Comparison of ENCODE assay signal across 6 cellular contexts in genomic region chr6:31493550-31493874, GRCh38. TPM values are rescaled to one million over a fixed set of nuclear protein-coding genes. Genes with fewer than 3 reads are reported as not detected.
DNase-seq lines count a peak whose midpoint lies in the region; TF ChIP-seq lines count a peak whose summit lies in the region.
"Not testable (repeated sequence)": the region's sequence is repeated elsewhere in the genome, so short reads cannot be mapped to it uniquely, and the experiment has no call there.

No MANE protein-coding gene starts in this region.

- H3K4me3 Mint-ChIP-seq in Calu3 (ENCODE audit: low read depth, unreplicated experiment) = peak overlapping the region; percentile 56
- H3K4me3 Mint-ChIP-seq in activated naive CD4-positive, alpha-beta T cell treated with anti-CD3 and anti-CD28 coated beads, Interleukin-2, amount 50 U/mL, for 24 hours = peak overlapping the region; percentile 79

- 0 to 4% (median 2%) methylated on average over 2 of the region's 2 CpGs for WGBS in stomach, 5 donors

- not testable (repeated sequence) for H4K20me1 ChIP-seq in OCI-LY7 (ENCODE audit: insufficient read depth, low read length)

- peak overlapping the region; percentile 81; the same call in 1 of the 2 replicates for H2AFZ ChIP-seq in OCI-LY7 (ENCODE audit: low read length)

- not testable (repeated sequence) for DNase-seq in Calu3; OCI-LY7 (ENCODE audit: low spot score); epithelial cell of proximal tubule (ENCODE audit: low read depth); stomach

- H3K4me2 ChIP-seq in OCI-LY7 (ENCODE audit: low read length) = peak overlapping the region; percentile 98

- not testable (repeated sequence) for TF ChIP-seq POLR2A in stomach (IDR thresholded peaks at IDR 0.05)

- not testable (repeated sequence) for H3K9me3 ChIP-seq in OCI-LY7 (ENCODE audit: low read length); mononuclear cell (ENCODE audit: low read depth, low read length); stomach

- peaks cover 51% of the 10 kb centered on the region for H3K79me2 ChIP-seq in OCI-LY7 (ENCODE audit: insufficient read depth, low read depth, low read length)

- not testable (repeated sequence) for H3K9me3 Mint-ChIP-seq in Calu3 (ENCODE audit: low read depth, unreplicated experiment); activated naive CD4-positive, alpha-beta T cell treated with anti-CD3 and anti-CD28 coated beads, Interleukin-2, amount 50 U/mL, for 24 hours

- not testable (repeated sequence) for H3K27me3 Mint-ChIP-seq in Calu3 (ENCODE audit: unreplicated experiment); activated naive CD4-positive, alpha-beta T cell treated with anti-CD3 and anti-CD28 coated beads, Interleukin-2, amount 50 U/mL, for 24 hours

- not testable (repeated sequence) for TF ChIP-seq CTCF in Calu3 (IDR thresholded peaks at IDR 0.05; ENCODE audit: unreplicated experiment); OCI-LY7 (conservative IDR thresholded peaks at IDR 0.05; ENCODE audit: low read length); epithelial cell of proximal tubule (conservative IDR thresholded peaks at IDR 0.05; ENCODE audit: low read depth, low read length); stomach (IDR thresholded peaks at IDR 0.05)

- TF ChIP-seq EP300 in stomach (IDR thresholded peaks at IDR 0.05) = not testable (repeated sequence)

- not testable (repeated sequence) for H3K9me2 ChIP-seq in OCI-LY7 (ENCODE audit: insufficient read depth, low read length)

- peaks cover 40% of the 10 kb centered on the region for H3K36me3 Mint-ChIP-seq in Calu3 (ENCODE audit: insufficient read depth, unreplicated experiment)
- H3K36me3 Mint-ChIP-seq in activated naive CD4-positive, alpha-beta T cell treated with anti-CD3 and anti-CD28 coated beads, Interleukin-2, amount 50 U/mL, for 24 hours = not testable (repeated sequence)

- H3K27me3 ChIP-seq in mononuclear cell (ENCODE audit: insufficient read depth, low read length) = not testable (repeated sequence)
- peaks cover 0 to 12% (median 0%) of the 10 kb centered on the region in 3 donors for H3K27me3 ChIP-seq in stomach

- H3K4me3 ChIP-seq in OCI-LY7 (ENCODE audit: low read depth, low read length, poor library complexity, severe bottlenecking) (peak overlapping the region; percentile 82), epithelial cell of proximal tubule (ENCODE audit: low read depth, low read length) (peak overlapping the region; percentile 63), mononuclear cell (ENCODE audit: low read length) (peak overlapping the region; percentile 85), stomach (peak overlapping the region; percentile 49 to 67 (median 56))

- peaks cover 36% of the 10 kb centered on the region for H3K4me1 Mint-ChIP-seq in Calu3 (ENCODE audit: low read depth, unreplicated experiment)
- H3K4me1 Mint-ChIP-seq in activated naive CD4-positive, alpha-beta T cell treated with anti-CD3 and anti-CD28 coated beads, Interleukin-2, amount 50 U/mL, for 24 hours = peaks cover 41% of the 10 kb centered on the region

- H3K27ac ChIP-seq in OCI-LY7 (ENCODE audit: low read depth, low read length, poor library complexity, severe bottlenecking) = peak overlapping the region; percentile 78
- peak overlapping the region in 2 of 5 donors; percentile 77 to 84 for H3K27ac ChIP-seq in stomach

- H3K27ac Mint-ChIP-seq in Calu3 (ENCODE audit: unreplicated experiment) = peak overlapping the region; percentile 0
- peak overlapping the region; percentile 78 for H3K27ac Mint-ChIP-seq in activated naive CD4-positive, alpha-beta T cell treated with anti-CD3 and anti-CD28 coated beads, Interleukin-2, amount 50 U/mL, for 24 hours

- intact Hi-C loops in Calu3 (cut with micrococcal nuclease; ENCODE audit: unreplicated experiment) (loop anchor here (1.0 to 2.0 kb wide), 2 partner anchors 48 to 93 kb away; no protein-coding TSS in a partner anchor), OCI-LY7 (cut with micrococcal nuclease; ENCODE audit: unreplicated experiment) (loop anchor here (1.0 to 10.0 kb wide), 5 partner anchors 93 to 809 kb away; partner anchors contain the start of gene PPP1R18)
- intact Hi-C loops in stomach (cut with DNase I; ENCODE audit: low total_unique reads) = not testable (repeated sequence)

- not testable (repeated sequence) for BruUV-seq in Calu3 (replicated peaks; lab: Mats Ljungman, UMichigan); OCI-LY7 (replicated peaks; lab: Mats Ljungman, UMichigan)

- CTCF ChIA-PET in Calu3 (lab: Charles Lee) (interaction anchor here (1.1 to 3.6 kb wide), 5 partner anchors 10 to 105 kb away, joined by 3 to 20 read pairs (median 4); partner anchors contain the start of gene DDX39B), OCI-LY7 (lab: Charles Lee; ENCODE audit: unreplicated experiment) (interaction anchor here (1.3 kb wide), 1 partner anchor 104 kb away, joined by 3 read pairs; no protein-coding TSS in a partner anchor)

- POLR2A ChIA-PET in OCI-LY7 (lab: Charles Lee) = interaction anchor here (0.5 to 1.7 kb wide), 3 partner anchors 48 to 93 kb away, joined by 3 to 4 read pairs (median 3); partner anchors contain the start of gene DDX39B

- peaks cover 35% of the 10 kb centered on the region for H3K4me1 ChIP-seq in OCI-LY7 (ENCODE audit: insufficient read depth, low read length, poor library complexity, severe bottlenecking)
- peaks cover 56% of the 10 kb centered on the region for H3K4me1 ChIP-seq in mononuclear cell (ENCODE audit: insufficient read depth, low read length)
- peaks cover 0 to 54% (median 25%) of the 10 kb centered on the region in 4 donors for H3K4me1 ChIP-seq in stomach

- not testable (repeated sequence) for H3K36me3 ChIP-seq in OCI-LY7 (ENCODE audit: insufficient read depth, low read length); stomach

RNA-seq across cellular contexts. Expression of gene MICB, which starts 4.4 kb away (rescaled TPM):
- total RNA-seq in Calu3 (2022) (59.3 and 64.3 TPM in 2 replicates), OCI-LY7 (2022) (32.4 and 33.9 TPM in 2 replicates), epithelial cell of proximal tubule (13.0 and 40.9 TPM in 2 replicates), mononuclear cell (29.2 TPM), stomach (1 to 10 TPM in 1 of 5 donors, under 1 TPM in 2, not detected in 2; 0.29 to 1.7 (median 0.89) TPM)
- total RNA-seq in OCI-LY7 (2014; rRNA removed; shearing (Covaris generic)) = 24.2 and 26.3 TPM in 2 replicates
- polyA plus RNA-seq in stomach = 1 to 10 TPM in 1 of 3 donors, under 1 TPM in 2; 0.76 to 1.4 (median 0.83) TPM

RNA-seq across cellular contexts. Expression of gene MCCD1, which starts 35.2 kb away (rescaled TPM):
- total RNA-seq in Calu3 (2022) (not detected in 2 replicates), OCI-LY7 (2022) (not detected in 2 replicates), epithelial cell of proximal tubule (not detected in 2 replicates), mononuclear cell (not detected), stomach (not detected)
- not detected in 2 replicates for total RNA-seq in OCI-LY7 (2014; rRNA removed; shearing (Covaris generic))
- polyA plus RNA-seq in stomach = not detected

RNA-seq across cellular contexts. Expression of gene DDX39B, which starts 48.3 kb away (rescaled TPM):
- total RNA-seq in Calu3 (2022) (631 and 646 TPM in 2 replicates), OCI-LY7 (2022) (478 and 481 TPM in 2 replicates), epithelial cell of proximal tubule (304 and 669 TPM in 2 replicates), mononuclear cell (183 TPM), stomach (100 to 1,000 TPM; 198 to 445 (median 248) TPM)
- 736 and 747 TPM in 2 replicates for total RNA-seq in OCI-LY7 (2014; rRNA removed; shearing (Covaris generic))
- polyA plus RNA-seq in stomach = 100 to 1,000 TPM; 255 to 383 (median 255) TPM

RNA-seq across cellular contexts. Expression of gene ATP6V1G2, which starts 52.9 kb away (rescaled TPM):
- total RNA-seq in Calu3 (2022) = 1.0 and 1.5 TPM in 2 replicates
- total RNA-seq in OCI-LY7 (2014; rRNA removed; shearing (Covaris generic)) = 3.8 and 4.2 TPM in 2 replicates
- total RNA-seq in OCI-LY7 (2022) = 14.1 and 15.9 TPM in 2 replicates
- total RNA-seq in epithelial cell of proximal tubule = 0.14 and 0.52 TPM in 2 replicates
- total RNA-seq in mononuclear cell = 0.73 TPM
- total RNA-seq in stomach = 1 to 10 TPM in 2 of 5 donors, under 1 TPM in 1, not detected in 2; 0.87 to 4.6 (median 2.3) TPM
- polyA plus RNA-seq in stomach = 1 to 10 TPM in 2 of 3 donors, under 1 TPM in 1; 0.98 to 3.7 (median 1.2) TPM

RNA-seq across cellular contexts. Expression of gene NFKBIL1, which starts 53.9 kb away (rescaled TPM):
- total RNA-seq in Calu3 (2022) = 33.5 and 34.0 TPM in 2 replicates
- 17.1 and 21.8 TPM in 2 replicates for total RNA-seq in OCI-LY7 (2014; rRNA removed; shearing (Covaris generic))
- 22.7 and 23.2 TPM in 2 replicates for total RNA-seq in OCI-LY7 (2022)
- 11.8 and 17.8 TPM in 2 replicates for total RNA-seq in epithelial cell of proximal tubule
- 9.8 TPM for total RNA-seq in mononuclear cell
- total RNA-seq in stomach = 10 to 100 TPM in 4 of 5 donors, under 1 TPM in 1; 0.45 to 51.9 (median 13.6) TPM
- 10 to 100 TPM; 23.9 to 45.1 (median 29.9) TPM for polyA plus RNA-seq in stomach
